In the genomic region with DNA sequence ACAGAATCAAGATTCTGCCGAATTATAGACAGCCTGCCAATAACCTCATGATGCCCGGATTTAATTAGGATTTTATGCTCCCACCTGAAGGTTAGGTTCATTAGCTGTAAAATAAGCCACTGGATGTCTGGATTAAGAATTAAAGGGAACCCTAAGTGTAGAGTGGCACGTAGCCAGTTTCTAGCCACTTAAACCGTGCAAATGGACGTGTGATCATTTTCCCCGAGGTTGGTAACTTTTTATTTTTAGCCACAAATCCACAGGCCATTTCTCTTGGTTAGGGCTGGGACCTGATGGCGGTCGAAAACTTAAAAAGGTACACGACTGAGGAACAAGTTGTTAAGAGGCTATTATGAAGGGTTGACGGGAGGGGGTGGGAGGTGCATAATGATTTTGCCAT, we compare ENCODE assay signal across 16 cellular contexts.
"Had no signal": no experiment of that assay in that cellular context is flagged by ENCODE, and none has a peak within 500 bp of the region (broad histone marks: within the 10 kb centered on the region; RNA-seq: fewer than 3 reads in every experiment).

No MANE protein-coding gene starts in this region.

- ATAC-seq: activated naive CD4-positive, alpha-beta T cell treated with anti-CD3 and anti-CD28 coated beads, Interleukin-2, amount 50 U/mL, for 72 hours; left lobe of liver; stimulated activated memory B cell treated with anti-CD40 and anti-IgM and Interleukin-4, amounts not matched to agents 10 μg/mL and 1 μg/mL and 100 μg/mL, for 72 hours; upper lobe of right lung had no signal

- DNase-seq: activated CD4-positive, alpha-beta T cell treated with anti-CD3 and anti-CD28 coated beads for 1 hour; activated CD4-positive, alpha-beta T cell treated with anti-CD3 and anti-CD28 coated beads, Interleukin-2, amount 50 U/mL, for 4 hours; activated gamma-delta T cell; adrenal gland; cerebellar nuclear complex; cortex of kidney; effector CD4-positive, alpha-beta T cell; kidney; sigmoid colon; spleen; stimulated activated CD4-positive, alpha-beta T cell treated with anti-CD3 and anti-CD28 coated beads, Interleukin-4, amount 100 ng/mL, for 4 hours; upper lobe of right lung; WERI-Rb-1 had no signal
